ENCODE assay signal across 18 cellular contexts in genomic region chr10:85594239-85594638, GRCh38.
DNase-seq lines count a peak whose midpoint lies in the region; ATAC-seq and TF ChIP-seq lines count a peak whose summit lies in the region.
"Had no signal": no experiment of that assay in that cellular context is flagged by ENCODE, and none has a peak within 500 bp of the region (broad histone marks: within the 10 kb centered on the region; RNA-seq: fewer than 3 reads in every experiment).

No MANE protein-coding gene starts in this region.

- ATAC-seq in activated CD8-positive, alpha-beta T cell treated with anti-CD3 and anti-CD28 coated beads for 36 hours: peak; percentile 51
- ATAC-seq in activated CD8-positive, alpha-beta T cell treated with anti-CD3 and anti-CD28 coated beads, Interleukin-2, amount 10 ng/mL, durations not matched to agents 7 days and 5 days: no peak
- ATAC-seq in effector memory CD8-positive, alpha-beta T cell (replicated peaks): peak; percentile 59
- ATAC-seq in GM18511 (IDR thresholded peaks at IDR 0.05; ENCODE audit: unreplicated experiment): no peak
- ATAC-seq: GM12878 had no signal

- intact Hi-C loops in activated CD8-positive, alpha-beta T cell treated with anti-CD3 and anti-CD28 coated beads for 36 hours (cut with micrococcal nuclease): no loop called here

- H3K4me1 Mint-ChIP-seq in activated CD8-positive, alpha-beta T cell treated with anti-CD3 and anti-CD28 coated beads for 36 hours (ENCODE audit: low read depth): peaks cover 15% of the 10 kb centered on the region
- peaks cover 8% of the 10 kb centered on the region for H3K4me1 Mint-ChIP-seq in activated CD8-positive, alpha-beta T cell treated with anti-CD3 and anti-CD28 coated beads, Interleukin-2, amount 10 ng/mL, durations not matched to agents 7 days and 5 days (ENCODE audit: low read depth)
- peaks cover 9 to 10% of the 10 kb centered on the region in 2 donors for H3K4me1 Mint-ChIP-seq in effector memory CD8-positive, alpha-beta T cell (ENCODE audit: low read depth in 2 of 2)

- H3K27ac Mint-ChIP-seq in activated CD8-positive, alpha-beta T cell treated with anti-CD3 and anti-CD28 coated beads for 36 hours: no peak overlapping the region
- H3K27ac Mint-ChIP-seq in activated CD8-positive, alpha-beta T cell treated with anti-CD3 and anti-CD28 coated beads, Interleukin-2, amount 10 ng/mL, durations not matched to agents 7 days and 5 days: no peak overlapping the region
- H3K27ac Mint-ChIP-seq in effector memory CD8-positive, alpha-beta T cell: peak overlapping the region in 1 of 2 donors; percentile 49
- H3K27ac Mint-ChIP-seq: activated CD4-positive, alpha-beta T cell treated with anti-CD3 and anti-CD28 coated beads, Interleukin-2, amount 10 ng/mL, durations not matched to agents 7 days and 5 days; T-helper 1 cell treated with Interleukin-12 subunit alpha and Interleukin-12 subunit beta and Interleukin-4 antibody, amounts not matched to agents 30 μg/mL and 1 μg/mL, for 36 hours had no signal

- no peak for TF ChIP-seq CTCF in activated CD8-positive, alpha-beta T cell treated with anti-CD3 and anti-CD28 coated beads for 36 hours (IDR thresholded peaks at IDR 0.05)

- POLR2A ChIA-PET in activated CD8-positive, alpha-beta T cell treated with anti-CD3 and anti-CD28 coated beads for 36 hours (lab: Charles Lee): interaction anchor here (1.4 kb wide), 1 partner anchor 10 kb away, joined by 3 read pairs; no protein-coding TSS in a partner anchor
- POLR2A ChIA-PET in activated CD8-positive, alpha-beta T cell treated with anti-CD3 and anti-CD28 coated beads, Interleukin-2, amount 10 ng/mL, durations not matched to agents 7 days and 5 days (lab: Charles Lee): no interaction called here

- no peaks in the 10 kb centered on the region for H3K27me3 Mint-ChIP-seq in activated CD8-positive, alpha-beta T cell treated with anti-CD3 and anti-CD28 coated beads for 36 hours
- no peaks in the 10 kb centered on the region for H3K27me3 Mint-ChIP-seq in activated CD8-positive, alpha-beta T cell treated with anti-CD3 and anti-CD28 coated beads, Interleukin-2, amount 10 ng/mL, durations not matched to agents 7 days and 5 days (ENCODE audit: low read depth)
- H3K27me3 Mint-ChIP-seq in effector memory CD8-positive, alpha-beta T cell: no peaks in the 10 kb centered on the region
- H3K27me3 Mint-ChIP-seq: activated CD4-positive, alpha-beta T cell treated with anti-CD3 and anti-CD28 coated beads, Interleukin-2, amount 10 ng/mL, durations not matched to agents 7 days and 5 days had no signal

- no peaks in the 10 kb centered on the region for H3K9me3 Mint-ChIP-seq in activated CD8-positive, alpha-beta T cell treated with anti-CD3 and anti-CD28 coated beads for 36 hours
- no peaks in the 10 kb centered on the region for H3K9me3 Mint-ChIP-seq in activated CD8-positive, alpha-beta T cell treated with anti-CD3 and anti-CD28 coated beads, Interleukin-2, amount 10 ng/mL, durations not matched to agents 7 days and 5 days (ENCODE audit: insufficient read depth)
- no peaks in the 10 kb centered on the region for H3K9me3 Mint-ChIP-seq in effector memory CD8-positive, alpha-beta T cell
- H3K9me3 Mint-ChIP-seq: activated CD4-positive, alpha-beta T cell treated with anti-CD3 and anti-CD28 coated beads, Interleukin-2, amount 10 ng/mL, durations not matched to agents 7 days and 5 days; T-helper 1 cell treated with Interleukin-12 subunit alpha and Interleukin-12 subunit beta and Interleukin-4 antibody, amounts not matched to agents 30 μg/mL and 1 μg/mL, for 36 hours had no signal

- CTCF ChIA-PET in activated CD8-positive, alpha-beta T cell treated with anti-CD3 and anti-CD28 coated beads for 36 hours (lab: Charles Lee): interaction anchor here (1.1 to 1.4 kb wide), 2 partner anchors 20 to 189 kb away, joined by 3 to 4 read pairs; no protein-coding TSS in a partner anchor
- CTCF ChIA-PET in activated CD8-positive, alpha-beta T cell treated with anti-CD3 and anti-CD28 coated beads, Interleukin-2, amount 10 ng/mL, durations not matched to agents 7 days and 5 days (lab: Charles Lee): interaction anchor here (1.1 to 1.4 kb wide), 2 partner anchors 18 to 22 kb away, joined by 3 to 4 read pairs; no protein-coding TSS in a partner anchor

- H3K4me3 Mint-ChIP-seq in activated CD8-positive, alpha-beta T cell treated with anti-CD3 and anti-CD28 coated beads for 36 hours: no peak overlapping the region
- no peak overlapping the region for H3K4me3 Mint-ChIP-seq in activated CD8-positive, alpha-beta T cell treated with anti-CD3 and anti-CD28 coated beads, Interleukin-2, amount 10 ng/mL, durations not matched to agents 7 days and 5 days
- peak overlapping the region; percentile 32 to 40 for H3K4me3 Mint-ChIP-seq in effector memory CD8-positive, alpha-beta T cell
- H3K4me3 Mint-ChIP-seq: activated CD4-positive, alpha-beta T cell treated with anti-CD3 and anti-CD28 coated beads, Interleukin-2, amount 10 ng/mL, durations not matched to agents 7 days and 5 days; T-helper 1 cell treated with Interleukin-12 subunit alpha and Interleukin-12 subunit beta and Interleukin-4 antibody, amounts not matched to agents 30 μg/mL and 1 μg/mL, for 36 hours had no signal

- no peaks in the 10 kb centered on the region for H3K36me3 Mint-ChIP-seq in activated CD8-positive, alpha-beta T cell treated with anti-CD3 and anti-CD28 coated beads for 36 hours (ENCODE audit: low read depth)
- no peaks in the 10 kb centered on the region for H3K36me3 Mint-ChIP-seq in activated CD8-positive, alpha-beta T cell treated with anti-CD3 and anti-CD28 coated beads, Interleukin-2, amount 10 ng/mL, durations not matched to agents 7 days and 5 days (ENCODE audit: low read depth)
- H3K36me3 Mint-ChIP-seq in effector memory CD8-positive, alpha-beta T cell (ENCODE audit: insufficient read depth): no peaks in the 10 kb centered on the region

- DNase-seq in activated CD8-positive, alpha-beta T cell treated with anti-CD3 and anti-CD28 coated beads for 36 hours: no peak
- DNase-seq in activated CD8-positive, alpha-beta T cell treated with anti-CD3 and anti-CD28 coated beads, Interleukin-2, amount 10 ng/mL, durations not matched to agents 7 days and 5 days: no peak
- DNase-seq in HT1080 (ENCODE audit: low read depth): peak; percentile 68
- DNase-seq in effector memory CD8-positive, alpha-beta T cell: no peak
- peak; percentile 22 for DNase-seq in renal cortical epithelial cell (ENCODE audit: low read depth)
- no peak for DNase-seq in cerebellar nuclear complex (lab: John Stamatoyannopoulos, UW)
- DNase-seq in GM03348 (ENCODE audit: low spot score): no peak
- DNase-seq: activated CD4-positive, alpha-beta T cell treated with anti-CD3 and anti-CD28 coated beads, Interleukin-2, amount 10 ng/mL, durations not matched to agents 7 days and 5 days; activated effector memory CD4-positive, alpha-beta T cell treated with Interleukin-2 at 50 U/mL for 16 hours; Caco-2; DMS79; effector memory CD4-positive, alpha-beta T cell; HCEC 1CT; NCI-H1436 treated with DMSO at 0.1 percent for 48 hours; NCI-H526 had no signal

Comparison
In these comparisons a context has a peak if more than half of its experiments do, and no peak if none do; other contexts are left out.
1. ATAC-seq: peak in activated CD8-positive, alpha-beta T cell treated with anti-CD3 and anti-CD28 coated beads for 36 hours (single experiment) and effector memory CD8-positive, alpha-beta T cell (single experiment); none in activated CD8-positive, alpha-beta T cell treated with anti-CD3 and anti-CD28 coated beads, Interleukin-2, amount 10 ng/mL, durations not matched to agents 7 days and 5 days (single experiment) and GM18511 (single experiment).
2. DNase-seq: peak in HT1080 (single experiment) and renal cortical epithelial cell (single experiment); none in activated CD8-positive, alpha-beta T cell treated with anti-CD3 and anti-CD28 coated beads for 36 hours (single experiment), activated CD8-positive, alpha-beta T cell treated with anti-CD3 and anti-CD28 coated beads, Interleukin-2, amount 10 ng/mL, durations not matched to agents 7 days and 5 days (single experiment), effector memory CD8-positive, alpha-beta T cell (0 of 3), cerebellar nuclear complex (0 of 2) and GM03348 (single experiment).
3. H3K4me3 Mint-ChIP-seq: peak in effector memory CD8-positive, alpha-beta T cell (2 of 2); none in activated CD8-positive, alpha-beta T cell treated with anti-CD3 and anti-CD28 coated beads for 36 hours (single experiment) and activated CD8-positive, alpha-beta T cell treated with anti-CD3 and anti-CD28 coated beads, Interleukin-2, amount 10 ng/mL, durations not matched to agents 7 days and 5 days (single experiment).